16 cellular contexts compared by ENCODE assay signal in the genomic region with DNA sequence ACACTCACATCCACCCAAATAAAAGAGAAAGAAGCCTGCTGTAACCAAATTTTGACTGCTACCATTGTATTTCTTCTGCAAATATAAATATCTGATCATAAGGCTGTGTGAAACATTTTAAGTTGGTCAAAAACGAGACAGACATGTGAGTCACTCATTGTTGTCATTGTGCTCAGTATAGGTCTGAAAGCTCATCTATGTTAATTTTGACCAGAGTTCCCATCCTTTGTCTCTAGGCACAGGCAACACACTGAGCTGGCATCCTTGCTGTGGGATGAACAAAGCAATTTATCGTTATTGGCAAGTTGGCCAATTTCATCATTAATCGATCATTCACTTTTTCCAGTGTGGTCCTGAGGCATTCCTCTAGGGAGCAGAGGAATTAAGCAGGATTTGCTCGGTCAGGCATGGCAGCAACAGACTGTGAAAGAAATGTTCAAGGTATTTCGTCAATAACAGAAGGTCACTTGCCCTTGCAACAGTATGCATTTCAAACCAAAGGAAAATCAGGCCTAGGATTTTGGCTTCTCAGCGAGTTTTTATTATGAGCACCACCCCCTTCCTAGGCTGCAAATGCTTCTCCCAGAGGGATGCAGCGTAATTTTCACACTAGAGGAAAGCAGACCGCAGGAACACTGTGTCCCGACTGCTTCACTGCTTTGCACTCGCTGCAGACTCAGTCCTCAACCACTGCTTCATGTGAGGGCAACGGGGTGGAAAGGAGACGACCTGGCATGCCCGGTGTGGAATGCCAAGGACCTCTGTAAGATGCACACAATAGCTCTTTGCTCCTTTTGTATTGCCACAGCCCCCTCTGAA.
A peak's percentile ranks its signal among the peaks of the same experiment; 100 is the strongest.
DNase-seq lines count a peak whose midpoint lies in the region; ATAC-seq and TF ChIP-seq lines count a peak whose summit lies in the region.
"Had no signal": no experiment of that assay in that cellular context is flagged by ENCODE, and none has a peak within 500 bp of the region (broad histone marks: within the 10 kb centered on the region; RNA-seq: fewer than 3 reads in every experiment).

No MANE protein-coding gene starts in this region.

- POLR2A ChIA-PET in WTC11 (lab: Charles Lee): no interaction called here

- H3K4me1 ChIP-seq in foreskin keratinocyte (no peaks in the 10 kb centered on the region), osteoblast (ENCODE audit: insufficient read depth, low read length) (peaks cover 5% of the 10 kb centered on the region), suprapubic skin (no peaks in the 10 kb centered on the region)

- WGBS in suprapubic skin: 78% methylated on average over 13 of the region's 13 CpGs

- TF ChIP-seq EP300 in suprapubic skin (IDR thresholded peaks at IDR 0.05): no peak

- peaks cover 18% of the 10 kb centered on the region for H3K4me1 Mint-ChIP-seq in WTC11
- H3K4me1 Mint-ChIP-seq: activated CD4-positive, alpha-beta T cell treated with anti-CD3 and anti-CD28 coated beads, Interleukin-2, amount 10 ng/mL, durations not matched to agents 24 days and 14 days had no signal

- H4K20me1 ChIP-seq in osteoblast (ENCODE audit: insufficient read depth, low read length): no peaks in the 10 kb centered on the region

- no peaks in the 10 kb centered on the region for H3K79me2 ChIP-seq in osteoblast (ENCODE audit: insufficient read depth, low read length)

- peaks cover 39% of the 10 kb centered on the region for H3K27me3 ChIP-seq in foreskin keratinocyte
- peaks cover 43% of the 10 kb centered on the region for H3K27me3 ChIP-seq in osteoblast (ENCODE audit: insufficient read depth, low read length)
- peaks cover 18% of the 10 kb centered on the region for H3K27me3 ChIP-seq in suprapubic skin

- no peak overlapping the region for H3K4me3 Mint-ChIP-seq in WTC11
- H3K4me3 Mint-ChIP-seq: activated CD4-positive, alpha-beta T cell treated with anti-CD3 and anti-CD28 coated beads, Interleukin-2, amount 10 ng/mL, durations not matched to agents 24 days and 14 days had no signal

- TF ChIP-seq CTCF in WTC11 (IDR thresholded peaks at IDR 0.05): no peak
- no peak for TF ChIP-seq CTCF in foreskin keratinocyte (conservative IDR thresholded peaks at IDR 0.05)
- no peak for TF ChIP-seq CTCF in osteoblast (IDR thresholded peaks at IDR 0.05; ENCODE audit: extremely low read depth, low read depth, low read length)
- TF ChIP-seq CTCF in suprapubic skin (IDR thresholded peaks at IDR 0.05): no peak

- peak overlapping the region; percentile 13 for H3K4me2 ChIP-seq in osteoblast (ENCODE audit: insufficient read depth, low read length)

- H3K9me3 ChIP-seq in osteoblast (ENCODE audit: low read depth, low read length): no peaks in the 10 kb centered on the region
- H3K9me3 ChIP-seq in suprapubic skin: no peaks in the 10 kb centered on the region

- no peaks in the 10 kb centered on the region for H3K36me3 Mint-ChIP-seq in WTC11

- no peak for TF ChIP-seq POLR2A in suprapubic skin (IDR thresholded peaks at IDR 0.05)

- H3K27ac ChIP-seq in foreskin keratinocyte: no peak overlapping the region
- H3K27ac ChIP-seq in osteoblast (ENCODE audit: low read depth, low read length): no peak overlapping the region
- no peak overlapping the region for H3K27ac ChIP-seq in suprapubic skin
- H3K27ac ChIP-seq: RWPE1 had no signal

- H3K27ac Mint-ChIP-seq in WTC11: no peak overlapping the region
- H3K27ac Mint-ChIP-seq: activated CD4-positive, alpha-beta T cell treated with anti-CD3 and anti-CD28 coated beads, Interleukin-2, amount 10 ng/mL, durations not matched to agents 24 days and 14 days had no signal

- H3K4me3 ChIP-seq in osteoblast (ENCODE audit: insufficient read depth, low read length): no peak overlapping the region
- H3K4me3 ChIP-seq in suprapubic skin: no peak overlapping the region

- peak; percentile 14 for DNase-seq in Daoy (ENCODE audit: low read depth)
- no peak for DNase-seq in WTC11 (ENCODE audit: low spot score)
- no peak for DNase-seq in foreskin keratinocyte
- DNase-seq in osteoblast (ENCODE audit: insufficient read length, low spot score, missing footprints): peak; percentile 32
- DNase-seq in A172 (ENCODE audit: low spot score): no peak
- DNase-seq in stimulated activated CD4-positive, alpha-beta T cell treated with anti-CD3 and anti-CD28 coated beads, Interleukin-4, amount 100 ng/mL, for 24 hours: no peak
- DNase-seq in suprapubic skin (ENCODE audit: low spot score in 2 of 2): no peak
- DNase-seq: activated CD4-positive, alpha-beta T cell treated with anti-CD3 and anti-CD28 coated beads, Interleukin-2, amount 10 ng/mL, durations not matched to agents 24 days and 14 days; activated CD8-positive, alpha-beta memory T cell treated with anti-CD3 and anti-CD28 coated beads, Interleukin-2, amount 50 U/mL, for 48 hours; NCI-H1417 treated with DMSO at 0.1 percent for 48 hours; NCI-H226; stimulated activated CD4-positive, alpha-beta T cell treated with anti-CD3 and anti-CD28 coated beads, Interleukin-1b, Interleukin-23, amount 100 ng/mL, for 48 hours had no signal

- H3K27me3 Mint-ChIP-seq in WTC11 (ENCODE audit: low read depth): peaks cover 13% of the 10 kb centered on the region

- CTCF ChIA-PET in WTC11 (lab: Charles Lee): interaction anchor here (1.1 kb wide), 2 partner anchors 18 to 139 kb away, joined by 4 to 6 read pairs; no protein-coding TSS in a partner anchor

- ATAC-seq in WTC11: peak; percentile 61
- ATAC-seq in foreskin keratinocyte: peak; percentile 39
- ATAC-seq in HG02870 (IDR thresholded peaks at IDR 0.05; ENCODE audit: unreplicated experiment): no peak
- ATAC-seq: left lobe of liver, sciatic nerve had no signal

- no peak overlapping the region for H2AFZ ChIP-seq in osteoblast (ENCODE audit: low read length)

- H3K9me3 Mint-ChIP-seq in WTC11: no peaks in the 10 kb centered on the region
- H3K9me3 Mint-ChIP-seq: activated CD4-positive, alpha-beta T cell treated with anti-CD3 and anti-CD28 coated beads, Interleukin-2, amount 10 ng/mL, durations not matched to agents 24 days and 14 days had no signal

- no peaks in the 10 kb centered on the region for H3K36me3 ChIP-seq in osteoblast (ENCODE audit: insufficient read depth, low read length)
- H3K36me3 ChIP-seq in suprapubic skin: no peaks in the 10 kb centered on the region

TF ChIP-seq in WTC11, 78 proteins besides CTCF, POLR2A, EP300 and RAD21:
- no peak for TF ChIP-seq MXD4 (CRISPR knock-in tag; IDR thresholded peaks at IDR 0.05; ENCODE audit: borderline replicate concordance)
- TF ChIP-seq ZNF263 (CRISPR knock-in tag; IDR thresholded peaks at IDR 0.05; ENCODE audit: low read depth): no peak
- TF ChIP-seq, protein P1, sequence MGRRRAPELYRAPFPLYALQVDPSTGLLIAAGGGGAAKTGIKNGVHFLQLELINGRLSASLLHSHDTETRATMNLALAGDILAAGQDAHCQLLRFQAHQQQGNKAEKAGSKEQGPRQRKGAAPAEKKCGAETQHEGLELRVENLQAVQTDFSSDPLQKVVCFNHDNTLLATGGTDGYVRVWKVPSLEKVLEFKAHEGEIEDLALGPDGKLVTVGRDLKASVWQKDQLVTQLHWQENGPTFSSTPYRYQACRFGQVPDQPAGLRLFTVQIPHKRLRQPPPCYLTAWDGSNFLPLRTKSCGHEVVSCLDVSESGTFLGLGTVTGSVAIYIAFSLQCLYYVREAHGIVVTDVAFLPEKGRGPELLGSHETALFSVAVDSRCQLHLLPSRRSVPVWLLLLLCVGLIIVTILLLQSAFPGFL (CRISPR knock-in tag; IDR thresholded peaks at IDR 0.05; ENCODE audit: borderline replicate concordance): no peak
- TF ChIP-seq MYBL2 (CRISPR knock-in tag; IDR thresholded peaks at IDR 0.05): no peak

Comparison
In these comparisons a context has a peak if more than half of its experiments do, and no peak if none do; other contexts are left out.
1. DNase-seq: peak in Daoy (single experiment) and osteoblast (single experiment); none in WTC11 (single experiment), foreskin keratinocyte (0 of 2), A172 (single experiment), stimulated activated CD4-positive, alpha-beta T cell treated with anti-CD3 and anti-CD28 coated beads, Interleukin-4, amount 100 ng/mL, for 24 hours (single experiment) and suprapubic skin (0 of 2).